Comparison of ENCODE assay signal across 14 cellular contexts in the genomic region with DNA sequence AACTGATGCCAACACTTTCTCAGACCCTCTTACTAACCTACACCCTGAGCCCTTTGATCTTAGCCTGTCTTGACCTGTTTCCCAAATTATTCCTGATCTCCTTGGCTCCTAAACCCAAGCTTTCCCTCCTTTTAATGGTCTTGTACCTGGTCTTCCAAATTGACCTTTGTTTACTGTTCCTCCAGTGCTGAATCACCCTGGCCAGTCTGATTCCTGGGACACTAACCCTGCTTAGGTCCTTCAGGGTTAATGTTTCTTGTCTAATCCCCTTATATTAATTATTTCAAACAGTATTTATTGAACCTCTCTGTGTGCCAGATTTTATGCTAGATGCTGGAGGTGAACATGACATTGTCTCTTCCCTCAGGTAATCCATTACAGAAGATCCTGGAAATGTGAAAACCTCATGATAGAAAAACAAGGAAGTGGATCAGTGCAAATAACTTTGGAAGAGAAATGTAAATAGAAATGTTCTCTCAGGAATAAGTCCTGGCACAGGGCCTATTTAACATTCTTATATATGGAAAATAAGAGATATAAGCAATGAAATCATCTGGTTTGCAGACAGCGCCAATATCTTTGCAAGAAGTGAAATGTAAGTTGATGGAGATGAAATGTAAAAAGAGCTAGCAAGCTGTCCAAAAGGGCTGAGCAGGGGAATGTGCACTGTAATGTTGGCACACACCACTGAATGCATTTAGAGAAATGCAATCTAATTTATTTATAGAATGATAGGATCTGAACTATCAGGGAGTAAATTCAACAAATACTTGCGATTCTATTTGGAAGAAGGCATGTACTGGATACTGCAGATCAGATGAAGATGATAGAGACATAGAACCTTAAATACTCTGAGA.
"Had no signal": no experiment of that assay in that cellular context is flagged by ENCODE, and none has a peak within 500 bp of the region (broad histone marks: within the 10 kb centered on the region; RNA-seq: fewer than 3 reads in every experiment).

No MANE protein-coding gene starts in this region.

- H3K4me3 ChIP-seq: esophagus muscularis mucosa, heart left ventricle, left lung, sigmoid colon had no signal

- H3K36me3 ChIP-seq: brain microvascular endothelial cell, esophagus muscularis mucosa, heart left ventricle, left lung, sigmoid colon had no signal

- H3K4me1 ChIP-seq: heart left ventricle, left lung had no signal

- H3K9me3 ChIP-seq: esophagus muscularis mucosa, heart left ventricle, left lung, sigmoid colon had no signal

- ATAC-seq: activated CD8-positive, alpha-beta memory T cell treated with anti-CD3 and anti-CD28 coated beads, Interleukin-2, amount 10 ng/mL, durations not matched to agents 7 days and 5 days; activated T-cell treated with anti-CD3 and anti-CD28 coated beads, Interleukin-2, amount 50 U/mL, for 4 hours; heart left ventricle; left lung had no signal

- H3K27ac ChIP-seq: brain microvascular endothelial cell, esophagus muscularis mucosa, heart left ventricle, left lung, sigmoid colon had no signal

- H3K27me3 ChIP-seq: brain microvascular endothelial cell, esophagus muscularis mucosa, heart left ventricle, left lung, sigmoid colon had no signal

- DNase-seq: activated CD4-positive, alpha-beta T cell treated with anti-CD3 and anti-CD28 coated beads, Interleukin-2, amount 50 U/mL, for 4 hours; activated CD4-positive, CD25-positive, alpha-beta regulatory T cell treated with anti-CD3 and anti-CD28 coated beads, Interleukin-2, amount 50 U/mL, for 72 hours; activated CD8-positive, alpha-beta memory T cell treated with anti-CD3 and anti-CD28 coated beads, Interleukin-2, amount 10 ng/mL, durations not matched to agents 7 days and 5 days; activated gamma-delta T cell; activated T-cell treated with anti-CD3 and anti-CD28 coated beads, Interleukin-2, amount 50 U/mL, for 4 hours; brain microvascular endothelial cell; heart left ventricle; left lung; occipital lobe; sigmoid colon; stimulated activated CD4-positive, alpha-beta T cell treated with anti-CD3 and anti-CD28 coated beads, Interleukin-12 subunit alpha, Interleukin-12 subunit beta, amount 100 ng/mL, for 4 hours; stimulated activated naive CD4-positive, alpha-beta T cell; substantia nigra had no signal
